Comparison of ENCODE assay signal across 25 cellular contexts in the genomic region with DNA sequence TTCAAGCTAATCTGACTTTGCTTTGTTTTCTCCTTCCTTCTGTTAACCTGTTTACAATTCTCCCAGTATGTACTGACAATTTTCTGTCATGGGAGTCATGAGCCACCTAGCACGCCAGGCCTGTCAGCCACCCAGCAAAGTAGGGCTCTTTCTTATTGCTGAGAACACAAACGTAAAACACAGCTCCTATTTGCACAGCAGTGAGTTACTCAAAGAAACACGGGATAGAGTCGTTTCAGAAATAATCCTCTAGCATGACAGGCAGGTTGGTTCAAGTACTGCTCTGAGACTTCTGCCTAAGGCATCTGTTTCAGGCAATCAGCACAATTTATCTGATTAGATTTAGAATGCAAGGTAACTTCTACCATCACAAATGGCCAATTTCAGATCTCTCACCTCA.
DNase-seq lines count a peak whose midpoint lies in the region; ATAC-seq and TF ChIP-seq lines count a peak whose summit lies in the region.
"Had no signal": no experiment of that assay in that cellular context is flagged by ENCODE, and none has a peak within 500 bp of the region (broad histone marks: within the 10 kb centered on the region; RNA-seq: fewer than 3 reads in every experiment).

No MANE protein-coding gene starts in this region.

- no peak overlapping the region for H3K14ac ChIP-seq in H9 (ENCODE audit: insufficient read depth, low read length)

- H3K4me3 Mint-ChIP-seq in H9: no peak overlapping the region
- H3K4me3 Mint-ChIP-seq in WTC11: peak overlapping the region; percentile 46; the same call in 1 of the 2 replicates
- H3K4me3 Mint-ChIP-seq in mesothelial cell of epicardium: no peak overlapping the region
- H3K4me3 Mint-ChIP-seq in HFFc6: no peak overlapping the region

- H3K36me3 Mint-ChIP-seq in H9 (ENCODE audit: insufficient read depth in 1 of 3, low read depth in 3 of 3) (no peaks in the 10 kb centered on the region; a peak in 2 of 7 replicates), WTC11 (no peaks in the 10 kb centered on the region), mesothelial cell of epicardium (no peaks in the 10 kb centered on the region), HFFc6 (ENCODE audit: low read depth) (no peaks in the 10 kb centered on the region)

- DNase-seq in H9 (no peak), NCI-H146 treated with DMSO at 0.1 percent for 48 hours (lab: John Stamatoyannopoulos, UW; ENCODE audit: unreplicated experiment) (peak; percentile 46), WTC11 (ENCODE audit: low spot score) (no peak), mesothelial cell of epicardium (ENCODE audit: low spot score in 2 of 2, unreplicated experiment in 2 of 2) (no peak), A673 (ENCODE audit: low spot score) (no peak), HFFc6 (no peak), Ammon's horn (ENCODE audit: low spot score) (no peak)
- DNase-seq: activated CD4-positive, alpha-beta T cell treated with anti-CD3 and anti-CD28 coated beads for 4 hours; activated CD8-positive, alpha-beta memory T cell treated with anti-CD3 and anti-CD28 coated beads, Interleukin-2, amount 50 U/mL, for 4 hours; activated effector memory CD4-positive, alpha-beta T cell treated with anti-CD3 and anti-CD28 coated beads, Interleukin-2, amount 50 U/mL, for 16 hours; AML-193; foreskin melanocyte; GOT3; hypothalamus; IMR-90; kidney glomerular epithelial cell; mammary epithelial cell; NCI-H2171 treated with DMSO at 0.1 percent for 48 hours; ovary; RPMI8226; stimulated activated CD4-positive, alpha-beta T cell treated with anti-CD3 and anti-CD28 coated beads, Interleukin-1b, Interleukin-23, amount 100 ng/mL, for 48 hours; stimulated activated naive CD4-positive, alpha-beta T cell treated with Interleukin-2 at 50 U/mL for 16 hours; SW 1271; transverse colon had no signal

- H3K4me1 Mint-ChIP-seq in H9 (peaks cover 67% of the 10 kb centered on the region in 2 experiments), WTC11 (peaks cover 71% of the 10 kb centered on the region), mesothelial cell of epicardium (peaks cover 76% of the 10 kb centered on the region), HFFc6 (ENCODE audit: low read depth) (peaks cover 9% of the 10 kb centered on the region)

- H4K91ac ChIP-seq in H9 (ENCODE audit: insufficient read length, low read depth, low read length): no peak overlapping the region

- peaks cover 13% of the 10 kb centered on the region for H3K4me1 ChIP-seq in H9 (ENCODE audit: insufficient read depth, low read length)
- H3K4me1 ChIP-seq in A673 (ENCODE audit: insufficient read depth, low read length, poor library complexity, severe bottlenecking): no peaks in the 10 kb centered on the region
- H3K4me1 ChIP-seq: breast epithelium had no signal

- intact Hi-C loops in A673 (cut with micrococcal nuclease; ENCODE audit: unreplicated experiment): no loop called here

- H2BK12ac ChIP-seq in H9 (ENCODE audit: insufficient read length, low read depth, low read length): peak overlapping the region; percentile 30

- H2AK5ac ChIP-seq in H9 (ENCODE audit: insufficient read length, low read length): no peak overlapping the region

- no peak overlapping the region for H2BK15ac ChIP-seq in H9 (ENCODE audit: low read depth, low read length)

- H3K9me3 ChIP-seq in H9 (ENCODE audit: control insufficient read depth, low read depth, low read length) (no peaks in the 10 kb centered on the region), A673 (ENCODE audit: low read depth, low read length, poor library complexity, severe bottlenecking) (no peaks in the 10 kb centered on the region)
- H3K9me3 ChIP-seq: breast epithelium, ovary, transverse colon had no signal

- H2BK120ac ChIP-seq in H9 (ENCODE audit: low read depth, low read length, poor library complexity, severe bottlenecking): no peak overlapping the region

- H2AFZ ChIP-seq in H9 (ENCODE audit: low read length): no peak overlapping the region

- no peak overlapping the region for H3K23ac ChIP-seq in H9 (ENCODE audit: insufficient read length, low read depth, low read length)

- H3K18ac ChIP-seq in H9 (ENCODE audit: insufficient read length, low read depth, low read length): no peak overlapping the region

- no peak overlapping the region for H3K4me3 ChIP-seq in A673 (ENCODE audit: low read depth, low read length, poor library complexity, severe bottlenecking)
- H3K4me3 ChIP-seq: breast epithelium, ovary, transverse colon had no signal

- TF ChIP-seq CTCF in H9 (conservative IDR thresholded peaks at IDR 0.05) (no peak), WTC11 (IDR thresholded peaks at IDR 0.05) (no peak), mesothelial cell of epicardium (IDR thresholded peaks at IDR 0.05; ENCODE audit: unreplicated experiment) (no peak), A673 (conservative IDR thresholded peaks at IDR 0.05; ENCODE audit: low read depth, low read length) (no peak), HFFc6 (IDR thresholded peaks at IDR 0.05) (no peak)

- BruUV-seq in A673 (replicated peaks; lab: Mats Ljungman, UMichigan): no TSS peak

- H3T11ph ChIP-seq in H9 (ENCODE audit: low read length): peak overlapping the region; percentile 29

- no peaks in the 10 kb centered on the region; a peak in 2 of 5 replicates for H3K9me3 Mint-ChIP-seq in H9
- H3K9me3 Mint-ChIP-seq in WTC11: no peaks in the 10 kb centered on the region
- no peaks in the 10 kb centered on the region for H3K9me3 Mint-ChIP-seq in mesothelial cell of epicardium
- H3K9me3 Mint-ChIP-seq in HFFc6: no peaks in the 10 kb centered on the region

- H3K4me2 ChIP-seq in H9 (ENCODE audit: insufficient read depth, insufficient read length, low read length): no peak overlapping the region

- no peaks in the 10 kb centered on the region for H4K20me1 ChIP-seq in H9 (ENCODE audit: control insufficient read depth, insufficient read depth, insufficient read length)

- H3K27ac ChIP-seq in H9 (ENCODE audit: insufficient read length, low read depth, low read length) (peak overlapping the region; percentile 57), A673 (ENCODE audit: low read depth, low read length, poor library complexity, severe bottlenecking) (no peak overlapping the region)
- H3K27ac ChIP-seq: ovary, transverse colon had no signal

- no peak overlapping the region for H3K4ac ChIP-seq in H9 (ENCODE audit: low read depth, low read length)

- no peaks in the 10 kb centered on the region for H3K79me1 ChIP-seq in H9 (ENCODE audit: insufficient read depth, low read depth, low read length, poor library complexity, severe bottlenecking)

- H3K27ac Mint-ChIP-seq in H9 (peak overlapping the region; percentile 83 to 94 (median 91)), WTC11 (peak overlapping the region; percentile 99), mesothelial cell of epicardium (peak overlapping the region; percentile 94), HFFc6 (no peak overlapping the region)

- H4K5ac ChIP-seq in H9 (ENCODE audit: insufficient read length, low read depth, low read length): no peak overlapping the region

- CTCF ChIA-PET in WTC11 (lab: Charles Lee): interaction anchor here (1.0 to 2.3 kb wide), 2 partner anchors 94 to 276 kb away, joined by 3 to 7 read pairs; no protein-coding TSS in a partner anchor
- CTCF ChIA-PET in A673 (lab: Charles Lee): no interaction called here

- WGBS in H9 (ENCODE audit: extremely low coverage, insufficient read length, low lambda C conversion rate): no CpG with 5 or more reads among the region's 4 CpGs

- no peak overlapping the region for H3K56ac ChIP-seq in H9 (ENCODE audit: insufficient read length, low read depth, low read length)

- H3K27me3 Mint-ChIP-seq in H9 (ENCODE audit: low read depth): no peaks in the 10 kb centered on the region
- H3K27me3 Mint-ChIP-seq in WTC11 (ENCODE audit: low read depth): no peaks in the 10 kb centered on the region
- H3K27me3 Mint-ChIP-seq in mesothelial cell of epicardium (ENCODE audit: low read depth): no peaks in the 10 kb centered on the region
- peaks cover 4% of the 10 kb centered on the region for H3K27me3 Mint-ChIP-seq in HFFc6 (ENCODE audit: insufficient read depth)

- H3K23me2 ChIP-seq in H9 (ENCODE audit: insufficient read length, low read depth, low read length, poor library complexity, severe bottlenecking): no peaks in the 10 kb centered on the region

- H4K8ac ChIP-seq in H9 (replicated peaks; ENCODE audit: insufficient read length, low read depth, low read length): no peak overlapping the region

- no peaks in the 10 kb centered on the region for H3K79me2 ChIP-seq in H9 (ENCODE audit: insufficient read depth, low read length)

- H3K9ac ChIP-seq in H9 (ENCODE audit: extremely low read depth, insufficient read length, low read length): no peak overlapping the region

- H3K27me3 ChIP-seq in H9 (ENCODE audit: insufficient read depth, low read length) (no peaks in the 10 kb centered on the region), A673 (replicated peaks; ENCODE audit: insufficient read depth, low read depth, low read length, poor library complexity) (no peaks in the 10 kb centered on the region)
- H3K27me3 ChIP-seq: breast epithelium, ovary, transverse colon had no signal

- no peak overlapping the region for H2BK20ac ChIP-seq in H9 (ENCODE audit: low read depth, low read length, poor library complexity, severe bottlenecking)

- H2BK5ac ChIP-seq in H9 (ENCODE audit: insufficient read length, low read length): no peak overlapping the region

- POLR2A ChIA-PET in WTC11 (lab: Charles Lee): no interaction called here
- POLR2A ChIA-PET in A673 (lab: Charles Lee; ENCODE audit: low non-redundant PET): no interaction called here

- no peak; the same call in 1 of the 2 replicates for ATAC-seq in WTC11

- H3K36me3 ChIP-seq in A673 (ENCODE audit: insufficient read depth, low read length, poor library complexity, severe bottlenecking): no peaks in the 10 kb centered on the region
- H3K36me3 ChIP-seq: breast epithelium, ovary, transverse colon had no signal

TF ChIP-seq in WTC11, 78 proteins besides CTCF, POLR2A, EP300 and RAD21 (continues in another document):
- TF ChIP-seq, protein P1, sequence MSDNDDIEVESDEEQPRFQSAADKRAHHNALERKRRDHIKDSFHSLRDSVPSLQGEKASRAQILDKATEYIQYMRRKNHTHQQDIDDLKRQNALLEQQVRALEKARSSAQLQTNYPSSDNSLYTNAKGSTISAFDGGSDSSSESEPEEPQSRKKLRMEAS (CRISPR knock-in tag; IDR thresholded peaks at IDR 0.05): no peak
- no peak for TF ChIP-seq CREB1 (CRISPR knock-in tag; IDR thresholded peaks at IDR 0.05)
- no peak for TF ChIP-seq FOXJ3 (CRISPR knock-in tag; IDR thresholded peaks at IDR 0.05; ENCODE audit: borderline replicate concordance)
- no peak for TF ChIP-seq ZNF232 (CRISPR knock-in tag; IDR thresholded peaks at IDR 0.05)
- TF ChIP-seq IRF2 (CRISPR knock-in tag; IDR thresholded peaks at IDR 0.05; ENCODE audit: borderline replicate concordance, low read depth): no peak
- TF ChIP-seq CREM (CRISPR knock-in tag; IDR thresholded peaks at IDR 0.05): no peak
- no peak for TF ChIP-seq GRHL2 (CRISPR knock-in tag; IDR thresholded peaks at IDR 0.05; ENCODE audit: insufficient replicate concordance, severe bottlenecking)
